8 cellular contexts compared by ENCODE assay signal in the genomic region with DNA sequence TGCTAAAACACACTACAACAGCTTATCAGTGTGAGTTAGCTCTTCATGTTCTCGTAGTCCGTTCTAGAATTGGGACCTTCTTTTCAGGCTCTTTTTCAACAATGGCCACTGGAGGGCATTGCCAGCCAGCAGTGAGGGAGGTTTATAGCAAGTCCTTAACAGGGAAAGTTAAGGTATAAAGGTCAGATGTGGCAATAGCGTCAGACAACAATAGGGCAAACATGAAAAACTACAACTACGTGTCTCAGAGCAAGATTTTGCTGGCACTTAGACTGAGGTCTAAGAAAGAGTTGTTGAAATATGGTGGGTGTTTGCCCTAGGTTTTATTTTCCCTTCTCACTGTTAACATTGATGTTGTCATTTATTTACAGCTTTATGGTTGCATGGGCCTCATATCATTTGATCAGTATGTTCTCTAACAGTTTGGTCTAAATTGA.
DNase-seq lines count a peak whose midpoint lies in the region; ATAC-seq, FAIRE-seq and TF ChIP-seq lines count a peak whose summit lies in the region.

No MANE protein-coding gene starts in this region.

- no peak overlapping the region for H3K4me3 ChIP-seq in adrenal gland

- ATAC-seq in GM18861 (IDR thresholded peaks at IDR 0.05; ENCODE audit: unreplicated experiment) (peak; percentile 55), GM21367 (IDR thresholded peaks at IDR 0.05; ENCODE audit: unreplicated experiment) (no peak), HG02870 (IDR thresholded peaks at IDR 0.05; ENCODE audit: unreplicated experiment) (no peak)

- DNase-seq in AG09319 (ENCODE audit: extremely low read depth, low read depth) (peak; percentile 18), NCI-H1417 (lab: John Stamatoyannopoulos, UW) (peak; percentile 49 to 82 (median 51)), adrenal gland (peak; percentile 24 to 55 (median 45)), iris pigment epithelial cell (ENCODE audit: low read depth) (peak; percentile 41), urothelium cell line (ENCODE audit: low spot score) (peak; percentile 44)

- WGBS in adrenal gland, 4 donors = 15 to 22% (median 19%) methylated on average over 4 of the region's 4 CpGs

- TF ChIP-seq CTCF in AG09319 (IDR thresholded peaks at IDR 0.05; ENCODE audit: low read depth, low read length) (peak; percentile 66), adrenal gland (IDR thresholded peaks at IDR 0.05) (peak; percentile 26 to 52 (median 45))

- TF ChIP-seq POLR2A in adrenal gland (IDR thresholded peaks at IDR 0.05) = no peak

- FAIRE-seq in urothelium cell line (lab: Jason Lieb, UNC) = no peak

- H3K27ac ChIP-seq in adrenal gland = no peak overlapping the region

- H3K36me3 ChIP-seq in adrenal gland (replicated peaks in 1 of 2) = no peaks in the 10 kb centered on the region

- H3K9me3 ChIP-seq in adrenal gland (replicated peaks in 1 of 3) = no peaks in the 10 kb centered on the region

- intact Hi-C loops in adrenal gland (cut with DNase I) = no loop called here

- H3K27me3 ChIP-seq in adrenal gland = no peaks in the 10 kb centered on the region

- H3K4me1 ChIP-seq in adrenal gland (replicated peaks in 1 of 2) = peaks cover 0 to 8% of the 10 kb centered on the region in 2 donors
